Comparison of ENCODE assay signal across 8 cellular contexts in genomic region chr6:37257634-37258404, GRCh38. TPM values are rescaled to one million over a fixed set of nuclear protein-coding genes. Genes with fewer than 3 reads are reported as not detected.
DNase-seq lines count a peak whose midpoint lies in the region; ATAC-seq and TF ChIP-seq lines count a peak whose summit lies in the region.

Gene TBC1D22B (plus strand): TSS chr6:37257772. CDS start chr6:37257918, 146 bp downstream.
Gene TMEM217 (minus strand): TSS chr6:37258144. CDS start chr6:37219030, 39,114 bp downstream.

- H3K9me3 Mint-ChIP-seq in activated naive CD8-positive, alpha-beta T cell treated with anti-CD3 and anti-CD28 coated beads for 36 hours: peaks cover 2% of the 10 kb centered on the region

- TF ChIP-seq POLR2A in GM10847 (IDR thresholded peaks at IDR 0.05; ENCODE audit: extremely low read depth, insufficient read length): peak; percentile 45

- no peaks in the 10 kb centered on the region for H4K20me1 ChIP-seq in osteoblast (ENCODE audit: insufficient read depth, low read length)

- ATAC-seq in HG02642 (IDR thresholded peaks at IDR 0.05; ENCODE audit: poor library complexity, unreplicated experiment): peak; percentile 97
- peak; percentile 93 for ATAC-seq in thoracic aorta (ENCODE audit: insufficient number of reproducible peaks, low FRiP score, low read depth)

- H3K36me3 Mint-ChIP-seq in activated naive CD8-positive, alpha-beta T cell treated with anti-CD3 and anti-CD28 coated beads for 36 hours: peaks cover 24% of the 10 kb centered on the region

- peaks cover 37% of the 10 kb centered on the region for H3K4me1 Mint-ChIP-seq in activated naive CD8-positive, alpha-beta T cell treated with anti-CD3 and anti-CD28 coated beads for 36 hours

- peak; percentile 96 for DNase-seq in NCI-H1105 (lab: John Stamatoyannopoulos, UW)
- DNase-seq in SKM-1 (lab: John Stamatoyannopoulos, UW; ENCODE audit: unreplicated experiment): peak; percentile 86
- peak; percentile 96 for DNase-seq in activated naive CD8-positive, alpha-beta T cell treated with anti-CD3 and anti-CD28 coated beads for 36 hours
- DNase-seq in glomerular visceral epithelial cell (ENCODE audit: extremely low spot score): peak; percentile 95
- DNase-seq in osteoblast (ENCODE audit: insufficient read length, low spot score, missing footprints): peak; percentile 94
- DNase-seq in thoracic aorta (ENCODE audit: low spot score): peak; percentile 74

- no peak for TF ChIP-seq CTCF in osteoblast (IDR thresholded peaks at IDR 0.05; ENCODE audit: extremely low read depth, low read depth, low read length)
- TF ChIP-seq CTCF in thoracic aorta (IDR thresholded peaks at IDR 0.05): no peak

- H3K27me3 ChIP-seq in osteoblast (ENCODE audit: insufficient read depth, low read length): no peaks in the 10 kb centered on the region
- no peaks in the 10 kb centered on the region for H3K27me3 ChIP-seq in thoracic aorta (replicated peaks; ENCODE audit: insufficient read depth)

- H3K27ac ChIP-seq in osteoblast (ENCODE audit: low read depth, low read length): peak within 1 kb of the TSS; percentile 95
- peak within 1 kb of the TSS; percentile 90 to 93 for H3K27ac ChIP-seq in thoracic aorta

- H3K4me3 ChIP-seq in osteoblast (ENCODE audit: insufficient read depth, low read length): peak within 1 kb of the TSS; percentile 88
- H3K4me3 ChIP-seq in thoracic aorta: peak within 1 kb of the TSS; percentile 91

- H3K79me2 ChIP-seq in osteoblast (ENCODE audit: insufficient read depth, low read length): peaks cover 53% of the 10 kb centered on the region

- H3K4me3 Mint-ChIP-seq in activated naive CD8-positive, alpha-beta T cell treated with anti-CD3 and anti-CD28 coated beads for 36 hours: peak within 1 kb of the TSS; percentile 86

- peaks cover 14% of the 10 kb centered on the region for H3K4me1 ChIP-seq in osteoblast (ENCODE audit: insufficient read depth, low read length)
- H3K4me1 ChIP-seq in thoracic aorta (ENCODE audit: control insufficient read depth in 1 of 2, low read depth in 2 of 2): peaks cover 18 to 35% of the 10 kb centered on the region in 2 donors

- H3K36me3 ChIP-seq in osteoblast (ENCODE audit: insufficient read depth, low read length) (no peaks in the 10 kb centered on the region), thoracic aorta (no peaks in the 10 kb centered on the region)

- no peaks in the 10 kb centered on the region for H3K27me3 Mint-ChIP-seq in activated naive CD8-positive, alpha-beta T cell treated with anti-CD3 and anti-CD28 coated beads for 36 hours

- H2AFZ ChIP-seq in osteoblast (ENCODE audit: low read length): peak within 1 kb of the TSS; percentile 79

- H3K27ac Mint-ChIP-seq in activated naive CD8-positive, alpha-beta T cell treated with anti-CD3 and anti-CD28 coated beads for 36 hours: peak within 1 kb of the TSS; percentile 91

- H3K4me2 ChIP-seq in osteoblast (ENCODE audit: insufficient read depth, low read length): peak within 1 kb of the TSS; percentile 89

- H3K9me3 ChIP-seq in osteoblast (ENCODE audit: low read depth, low read length) (no peaks in the 10 kb centered on the region), thoracic aorta (no peaks in the 10 kb centered on the region)

RNA-seq across cellular contexts. Expression of gene TBC1D22B, which starts in this region (rescaled TPM):
- total RNA-seq in activated naive CD8-positive, alpha-beta T cell treated with anti-CD3 and anti-CD28 coated beads for 36 hours: 10 to 100 TPM; 13.0 to 13.9 TPM
- total RNA-seq in osteoblast (6.9 and 7.7 TPM in 2 replicates), thoracic aorta (10 to 100 TPM in 1 of 2 donors, 1 to 10 TPM in 1; 7.7 to 11.6 TPM)

RNA-seq across cellular contexts. Expression of gene TMEM217, which starts in this region (rescaled TPM):
- 1 to 10 TPM; 3.5 to 4.9 TPM for total RNA-seq in activated naive CD8-positive, alpha-beta T cell treated with anti-CD3 and anti-CD28 coated beads for 36 hours
- total RNA-seq in osteoblast (2.7 and 3.3 TPM in 2 replicates), thoracic aorta (1 to 10 TPM in 1 of 2 donors, under 1 TPM in 1; 0.41 to 6.2 TPM)

Comparison
In these comparisons a context has a peak if more than half of its experiments do, and no peak if none do; other contexts are left out.
1. Peak in every context shown above with its lines: DNase-seq, ATAC-seq, H3K4me3 ChIP-seq and H3K27ac ChIP-seq.